Comparison of ENCODE assay signal across 9 cellular contexts in genomic region chr1:115099693-115100050, GRCh38. TPM values are rescaled to one million over a fixed set of nuclear protein-coding genes. Genes with fewer than 3 reads are reported as not detected.
DNase-seq lines count a peak whose midpoint lies in the region; ATAC-seq, FAIRE-seq and TF ChIP-seq lines count a peak whose summit lies in the region.
"Had no signal": no experiment of that assay in that cellular context is flagged by ENCODE, and none has a peak within 500 bp of the region (broad histone marks: within the 10 kb centered on the region; RNA-seq: fewer than 3 reads in every experiment).

No MANE protein-coding gene starts in this region.

- H3K4me3 Mint-ChIP-seq in CD14-positive monocyte: peak overlapping the region; percentile 80 to 97
- H3K4me3 Mint-ChIP-seq in natural killer cell: peak overlapping the region; percentile 93

- no peaks in the 10 kb centered on the region for H3K4me1 ChIP-seq in mammary epithelial cell (ENCODE audit: insufficient read depth, low read length)

- no peaks in the 10 kb centered on the region for H3K79me2 ChIP-seq in mammary epithelial cell (ENCODE audit: insufficient read depth, low read length)

- ATAC-seq in HG03139 (IDR thresholded peaks at IDR 0.05; ENCODE audit: unreplicated experiment) (peak; percentile 11), natural killer cell (peak in 1 of 3 donors; percentile 23), GM21447 (IDR thresholded peaks at IDR 0.05; ENCODE audit: unreplicated experiment) (no peak)

- no peak for FAIRE-seq in GM12892 (lab: Jason Lieb, UNC)
- FAIRE-seq: TTC549 had no signal

- DNase-seq in CD14-positive monocyte (ENCODE audit: low spot score): no peak
- DNase-seq in mammary epithelial cell: peak; percentile 58
- DNase-seq in natural killer cell: no peak
- no peak for DNase-seq in activated effector memory CD4-positive, alpha-beta T cell treated with anti-CD3 and anti-CD28 coated beads, Interleukin-2, amount 50 U/mL, for 16 hours
- no peak for DNase-seq in GM12892 (ENCODE audit: insufficient read length)
- DNase-seq in COR-L47 (lab: John Stamatoyannopoulos, UW): no peak

- no peak overlapping the region for H3K4me2 ChIP-seq in mammary epithelial cell (ENCODE audit: insufficient read depth, low read depth, low read length)

- TF ChIP-seq CTCF in CD14-positive monocyte (IDR thresholded peaks at IDR 0.05) (no peak), mammary epithelial cell (conservative IDR thresholded peaks at IDR 0.05 in 1 of 2, IDR thresholded peaks at IDR 0.05 in 1 of 2; ENCODE audit: extremely low read depth in 1 of 2, insufficient read depth in 1 of 2, low read depth in 1 of 2, low read length in 2 of 2) (no peak), natural killer cell (IDR thresholded peaks at IDR 0.05) (no peak)

- no peaks in the 10 kb centered on the region for H3K9me3 ChIP-seq in mammary epithelial cell (replicated peaks; ENCODE audit: insufficient read depth, low read length)

- no TSS peak for BruUV-seq in mammary epithelial cell (replicated peaks; lab: Mats Ljungman, UMichigan)

- H3K27ac ChIP-seq in mammary epithelial cell (ENCODE audit: insufficient read depth, low read depth, low read length): no peak overlapping the region

- no peak overlapping the region for H3K9ac ChIP-seq in mammary epithelial cell (ENCODE audit: insufficient read depth, low read length)

- H3K4me3 ChIP-seq in mammary epithelial cell (replicated peaks in 1 of 3; ENCODE audit: insufficient read depth in 1 of 3, low read depth in 2 of 3, low read length in 3 of 3): no peak overlapping the region

- no peak for TF ChIP-seq POLR2A in GM12892 (IDR thresholded peaks at IDR 0.05; ENCODE audit: low read depth, low read length)

- 43% methylated on average over 1 of the region's 1 CpG for WGBS in mammary epithelial cell (ENCODE audit: low coverage, missing lambda C conversion rate)

- H4K20me1 ChIP-seq in mammary epithelial cell (ENCODE audit: insufficient read depth, low read length): no peaks in the 10 kb centered on the region

- CTCF ChIA-PET in mammary epithelial cell (lab: Charles Lee; ENCODE audit: low non-redundant PET): no interaction called here

- H3K36me3 Mint-ChIP-seq in CD14-positive monocyte: peaks cover 0 to 3% of the 10 kb centered on the region in 2 donors
- no peaks in the 10 kb centered on the region for H3K36me3 Mint-ChIP-seq in natural killer cell

- H3K4me1 Mint-ChIP-seq in CD14-positive monocyte: peaks cover 33% of the 10 kb centered on the region
- peaks cover 34 to 44% of the 10 kb centered on the region in 2 donors for H3K4me1 Mint-ChIP-seq in natural killer cell

- H3K27ac Mint-ChIP-seq in CD14-positive monocyte: peak overlapping the region; percentile 98 to 99 (median 99)
- peak overlapping the region; percentile 99 for H3K27ac Mint-ChIP-seq in natural killer cell

- peaks cover 0 to 1% (median 0%) of the 10 kb centered on the region in 3 donors for H3K27me3 Mint-ChIP-seq in CD14-positive monocyte (ENCODE audit: low read depth in 3 of 3)
- no peaks in the 10 kb centered on the region for H3K27me3 Mint-ChIP-seq in natural killer cell (ENCODE audit: low read depth in 2 of 2)

- H3K36me3 ChIP-seq in mammary epithelial cell (ENCODE audit: insufficient read depth, low read length): no peaks in the 10 kb centered on the region

- no peaks in the 10 kb centered on the region for H3K27me3 ChIP-seq in mammary epithelial cell (ENCODE audit: insufficient read depth, low read length)

- H2AFZ ChIP-seq in mammary epithelial cell (ENCODE audit: low read depth, low read length): peak overlapping the region; percentile 53

- H3K9me3 Mint-ChIP-seq in CD14-positive monocyte: peaks cover 0 to 1% (median 0%) of the 10 kb centered on the region in 7 donors
- H3K9me3 Mint-ChIP-seq in natural killer cell: no peaks in the 10 kb centered on the region

- intact Hi-C loops in CD14-positive monocyte (cut with micrococcal nuclease) (no loop called here), mammary epithelial cell (cut with micrococcal nuclease) (no loop called here), natural killer cell (cut with micrococcal nuclease) (loop anchor here (1.0 to 10.0 kb wide), 5 partner anchors 10 to 755 kb away; partner anchors contain the start of genes BCAS2, SIKE1 and TSPAN2)

- dilution Hi-C loops in mammary epithelial cell (cut with HindIII; ENCODE audit: low sequenced_read_pairs): no loop called here

- in situ Hi-C loops in mammary epithelial cell (cut with MboI; ENCODE audit: low sequenced_read_pairs in 2 of 2): loop anchor here in 1 of 2 donors (10.0 kb wide), 1 partner anchor 125 kb away; no protein-coding TSS in a partner anchor

RNA-seq across cellular contexts. Expression of gene TSPAN2, which starts 10.4 kb away (rescaled TPM):
- polyA plus RNA-seq in CD14-positive monocyte: 10 to 100 TPM; 16.7 to 20.6 TPM
- total RNA-seq in mammary epithelial cell: 1 to 10 TPM in 1 of 2 donors, under 1 TPM in 1; 0.28 to 1.0 TPM
- polyA plus RNA-seq in mammary epithelial cell: 0.07 TPM
- polyA minus RNA-seq in mammary epithelial cell: 1.4 TPM
- total RNA-seq in natural killer cell: 10 to 100 TPM; 17.1 to 41.4 (median 28.6) TPM
- not detected for polyA plus RNA-seq in GM12892 (2012; ENCODE audit: missing spikeins)

Comparison
In these comparisons a context has a peak if more than half of its experiments do, and no peak if none do; other contexts are left out.
1. RNA of gene TSPAN2, which starts 10.4 kb away (total RNA-seq): 17.1 to 41.4 TPM in natural killer cell; 0.28 to 1.0 TPM in mammary epithelial cell; every median in the first group is over 4 times any median in the second.